Comparison of ENCODE assay signal across 22 cellular contexts in the genomic region with DNA sequence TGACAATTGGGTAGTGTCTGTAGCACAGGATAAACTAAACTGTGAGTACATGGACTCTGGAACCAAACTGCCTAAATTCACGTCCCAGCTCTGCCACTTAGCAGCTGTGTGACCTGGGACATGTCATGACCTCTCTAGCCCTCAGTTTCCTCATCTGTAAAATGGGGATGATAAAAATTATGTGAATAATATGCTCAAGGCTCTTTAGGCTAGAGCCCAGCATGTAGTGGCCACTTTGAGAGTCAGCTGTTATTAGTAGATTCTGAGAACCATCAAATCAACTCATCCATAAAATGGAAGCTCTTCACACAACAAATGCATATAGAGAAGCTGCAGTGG.
"Had no signal": no experiment of that assay in that cellular context is flagged by ENCODE, and none has a peak within 500 bp of the region (broad histone marks: within the 10 kb centered on the region; RNA-seq: fewer than 3 reads in every experiment).

No MANE protein-coding gene starts in this region.

- H3K4me3 Mint-ChIP-seq: activated CD8-positive, alpha-beta memory T cell treated with anti-CD3 and anti-CD28 coated beads, Interleukin-2, amount 10 ng/mL, durations not matched to agents 7 days and 5 days; activated T-cell treated with anti-CD3 and anti-CD28 coated beads, Interleukin-2, amount 50 U/mL, for 24 hours; activated T-helper 1 cell treated with anti-CD3 and anti-CD28 coated beads, Interleukin-12 subunit alpha, Interleukin-12 subunit beta, Interleukin-2, Interleukin-4 antibody, amounts not matched to agents 30 ng/mL and 10 ng/mL and 1 ng/mL, durations not matched to agents 14 hours and 24 hours and 36 hours had no signal

- ATAC-seq: activated CD4-positive, CD25-positive, alpha-beta regulatory T cell treated with anti-CD3 and anti-CD28 coated beads, Interleukin-2, amount 50 U/mL, for 24 hours; activated CD8-positive, alpha-beta memory T cell treated with anti-CD3 and anti-CD28 coated beads, Interleukin-2, amount 10 ng/mL, durations not matched to agents 7 days and 5 days; activated naive CD4-positive, alpha-beta T cell treated with anti-CD3 and anti-CD28 coated beads, Interleukin-2, amount 50 U/mL, for 72 hours; PC-3 had no signal

- H3K27me3 ChIP-seq: brain microvascular endothelial cell had no signal

- H3K27ac Mint-ChIP-seq: activated CD8-positive, alpha-beta memory T cell treated with anti-CD3 and anti-CD28 coated beads, Interleukin-2, amount 10 ng/mL, durations not matched to agents 7 days and 5 days had no signal

- H3K36me3 ChIP-seq: brain microvascular endothelial cell, cardiac muscle cell had no signal

- H3K4me3 ChIP-seq: cardiac muscle cell had no signal

- FAIRE-seq: RCC 7860 had no signal

- H3K27me3 Mint-ChIP-seq: activated CD8-positive, alpha-beta memory T cell treated with anti-CD3 and anti-CD28 coated beads, Interleukin-2, amount 10 ng/mL, durations not matched to agents 7 days and 5 days; activated T-cell treated with anti-CD3 and anti-CD28 coated beads, Interleukin-2, amount 50 U/mL, for 24 hours had no signal

- DNase-seq: activated CD4-positive, alpha-beta T cell treated with anti-CD3 and anti-CD28 coated beads for 4 hours; activated CD8-positive, alpha-beta memory T cell treated with anti-CD3 and anti-CD28 coated beads, Interleukin-2, amount 10 ng/mL, durations not matched to agents 7 days and 5 days; activated effector memory CD4-positive, alpha-beta T cell treated with anti-CD3 and anti-CD28 coated beads, Interleukin-2, amount 50 U/mL, for 16 hours; activated naive CD4-positive, alpha-beta T cell treated with Interleukin-2 at 50 U/mL for 16 hours; activated T-cell treated with anti-CD3 and anti-CD28 coated beads, Interleukin-2, amount 50 U/mL, for 24 hours; brain microvascular endothelial cell; Karpas-422; NCI-H1105 treated with DMSO at 0.1 percent for 48 hours; NCI-H1436 treated with DMSO at 0.1 percent for 48 hours; NCI-H187; NCI-H2081; NCI-H446; NCI-H524; PC-3; SHP77 treated with DMSO at 0.1 percent for 48 hours; T-helper 2 cell; WERI-Rb-1 had no signal

- H3K27ac ChIP-seq: brain microvascular endothelial cell, cardiac muscle cell, WERI-Rb-1 had no signal

- H3K9me3 Mint-ChIP-seq: activated naive CD4-positive, alpha-beta T cell treated with anti-CD3 and anti-CD28 coated beads, Interleukin-2, amount 50 U/mL, for 72 hours; activated T-cell treated with anti-CD3 and anti-CD28 coated beads, Interleukin-2, amount 50 U/mL, for 24 hours; activated T-helper 1 cell treated with anti-CD3 and anti-CD28 coated beads, Interleukin-12 subunit alpha, Interleukin-12 subunit beta, Interleukin-2, Interleukin-4 antibody, amounts not matched to agents 30 ng/mL and 10 ng/mL and 1 ng/mL, durations not matched to agents 14 hours and 24 hours and 36 hours had no signal
